In genomic region chr2:224104668-224105386, GRCh38 we compare ENCODE assay signal across 22 cellular contexts.
DNase-seq lines count a peak whose midpoint lies in the region; ATAC-seq and TF ChIP-seq lines count a peak whose summit lies in the region.
"Had no signal": no experiment of that assay in that cellular context is flagged by ENCODE, and none has a peak within 500 bp of the region (broad histone marks: within the 10 kb centered on the region; RNA-seq: fewer than 3 reads in every experiment).

No MANE protein-coding gene starts in this region.

- H3K36me3 Mint-ChIP-seq in Calu3 (ENCODE audit: insufficient read depth, unreplicated experiment), result no peaks in the 10 kb centered on the region

- intact Hi-C loops in Calu3 (cut with micrococcal nuclease; ENCODE audit: unreplicated experiment), result no loop called here
- intact Hi-C loops in IMR-90 (cut with micrococcal nuclease), result loop anchor here (5.0 kb wide), 1 partner anchor 157 kb away; no protein-coding TSS in a partner anchor
- intact Hi-C loops in esophagus muscularis mucosa (cut with DNase I), result no loop called here

- dilution Hi-C loops in IMR-90 (cut with HindIII; ENCODE audit: low sequenced_read_pairs, unreplicated experiment), result no loop called here

- DNase-seq in Calu3, result no peak
- DNase-seq in IMR-90, result peak; percentile 28
- peak; percentile 45 for DNase-seq in esophagus muscularis mucosa (ENCODE audit: extremely low spot score)
- DNase-seq in neuronal stem cell (ENCODE audit: low spot score), result no peak
- DNase-seq: Caco-2; CD4-positive, alpha-beta T cell; DND-41; KG1; NCI-H1092 treated with DMSO at 0.1 percent for 48 hours; NCI-H2029 treated with DMSO at 0.1 percent for 48 hours; NCI-H2171; NCI-H345; NCI-H524; NCI-H774; NK-92 treated with Interleukin-12 subunit alpha and Interleukin-12 subunit beta, amount 100 ng/mL, for 24 hours; SIG-M5 had no signal

- peaks cover 13% of the 10 kb centered on the region for H3K9me1 ChIP-seq in IMR-90 (ENCODE audit: insufficient read depth, low read length)

- ATAC-seq in IMR-90 (ENCODE audit: low read depth) (no peak), HG03139 (IDR thresholded peaks at IDR 0.05; ENCODE audit: unreplicated experiment) (no peak), HG03135 (IDR thresholded peaks at IDR 0.05; ENCODE audit: unreplicated experiment) (no peak), HG02981 (IDR thresholded peaks at IDR 0.05; ENCODE audit: unreplicated experiment) (no peak)
- ATAC-seq: SK-N-SH treated with all-trans-retinoic acid at 6 μM for 48 hours had no signal

- H3K4me3 Mint-ChIP-seq in Calu3 (ENCODE audit: low read depth, unreplicated experiment), result no peak overlapping the region
- H3K4me3 Mint-ChIP-seq: CD4-positive, alpha-beta T cell had no signal

- no peak overlapping the region for H3K56ac ChIP-seq in IMR-90 (ENCODE audit: extremely low read depth, insufficient read depth, low read length)

- no peak for TF ChIP-seq EP300 in esophagus muscularis mucosa (IDR thresholded peaks at IDR 0.05)

- H3K27ac ChIP-seq in IMR-90 (ENCODE audit: insufficient read depth, low read length) (no peak overlapping the region), esophagus muscularis mucosa (replicated peaks in 1 of 4) (no peak overlapping the region), mesodermal cell (ENCODE audit: low read depth, low read length, severe bottlenecking) (peak overlapping the region; percentile 54), neuronal stem cell (replicated peaks; ENCODE audit: low read length) (no peak overlapping the region)
- H3K27ac ChIP-seq: BLaER1 had no signal

- no peaks in the 10 kb centered on the region for H4K20me1 ChIP-seq in IMR-90 (ENCODE audit: insufficient read depth, low read length)
- H4K20me1 ChIP-seq: BLaER1 had no signal

- no peak overlapping the region for H3K4me3 ChIP-seq in IMR-90 (ENCODE audit: insufficient read depth, low read depth, low read length)
- H3K4me3 ChIP-seq in esophagus muscularis mucosa, result no peak overlapping the region
- no peak overlapping the region for H3K4me3 ChIP-seq in mesodermal cell (ENCODE audit: extremely low read depth, insufficient read depth, low read length, poor library complexity, severe bottlenecking)
- no peak overlapping the region for H3K4me3 ChIP-seq in neuronal stem cell (ENCODE audit: low read length in 2 of 2)
- H3K4me3 ChIP-seq: BLaER1 had no signal

- H2AFZ ChIP-seq in IMR-90 (replicated peaks; ENCODE audit: low read length, poor library complexity) (no peak overlapping the region), neuronal stem cell (ENCODE audit: low read length) (no peak overlapping the region)

- H3K14ac ChIP-seq in IMR-90 (replicated peaks; ENCODE audit: low read depth, low read length) (no peak overlapping the region; the same call in 1 of the 2 replicates), neuronal stem cell (ENCODE audit: low read length) (no peak overlapping the region)

- BruUV-seq in Calu3 (replicated peaks; lab: Mats Ljungman, UMichigan) (no TSS peak), IMR-90 (replicated peaks; lab: Mats Ljungman, UMichigan) (no TSS peak)

- peak overlapping the region; percentile 9 for H3K27ac Mint-ChIP-seq in Calu3 (ENCODE audit: unreplicated experiment)
- H3K27ac Mint-ChIP-seq: CD4-positive, alpha-beta T cell had no signal

- peak overlapping the region; percentile 2; the same call in 1 of the 2 replicates for H2BK120ac ChIP-seq in IMR-90 (ENCODE audit: low read depth, low read length)
- H2BK120ac ChIP-seq in neuronal stem cell (ENCODE audit: low read depth, low read length), result no peak overlapping the region

- TF ChIP-seq RAD21 in IMR-90 (IDR thresholded peaks at IDR 0.05; ENCODE audit: low read length), result no peak

- H4K8ac ChIP-seq in IMR-90 (ENCODE audit: low read depth in 2 of 2, low read length in 2 of 2), result no peak overlapping the region
- no peak overlapping the region for H4K8ac ChIP-seq in neuronal stem cell (ENCODE audit: low read depth, low read length)

- no peak overlapping the region for H3K9ac ChIP-seq in IMR-90 (ENCODE audit: low read depth, low read length)
- no peak overlapping the region for H3K9ac ChIP-seq in neuronal stem cell (ENCODE audit: low read depth, low read length, poor library complexity)
- H3K9ac ChIP-seq: BLaER1 had no signal

- TF ChIP-seq POLR2A in IMR-90 (IDR thresholded peaks at IDR 0.05; ENCODE audit: low read depth, low read length) (no peak), esophagus muscularis mucosa (IDR thresholded peaks at IDR 0.05; ENCODE audit: low read depth) (no peak)

- in situ Hi-C loops in IMR-90 (cut with MboI; ENCODE audit: low sequenced_read_pairs), result no loop called here

- no CpG with 5 or more reads among the region's 1 CpG for WGBS in IMR-90 (ENCODE audit: extremely low coverage in 2 of 2, insufficient read length in 1 of 2), 2 experiments
- 90% methylated on average over 1 of the region's 1 CpG for WGBS in esophagus muscularis mucosa
- 75 to 100% methylated on average over 1 of the region's 1 CpG for WGBS in mesodermal cell (ENCODE audit: insufficient coverage in 2 of 2), 2 experiments
- WGBS in neuronal stem cell (ENCODE audit: extremely low coverage in 2 of 2, insufficient read length in 2 of 2, insufficient replicate concordance in 1 of 2), 2 donors, result no CpG with 5 or more reads among the region's 1 CpG

- H2BK5ac ChIP-seq in IMR-90 (ENCODE audit: low read depth, low read length, poor library complexity, severe bottlenecking), result no peak overlapping the region
- H2BK5ac ChIP-seq in neuronal stem cell (ENCODE audit: low read length), result no peak overlapping the region

- H2BK12ac ChIP-seq in neuronal stem cell (ENCODE audit: low read length), result no peak overlapping the region

- CTCF ChIA-PET in Calu3 (lab: Charles Lee) (no interaction called here), IMR-90 (lab: Yijun Ruan, JAX) (no interaction called here)

- H3K4ac ChIP-seq in IMR-90 (ENCODE audit: low read depth, low read length) (peak overlapping the region; percentile 10; the same call in 1 of the 2 replicates), neuronal stem cell (ENCODE audit: low read length) (no peak overlapping the region)

- no peak overlapping the region for H2AK9ac ChIP-seq in IMR-90 (replicated peaks; ENCODE audit: low read depth, low read length, poor library complexity)

- H3K79me1 ChIP-seq in IMR-90 (ENCODE audit: low read depth in 1 of 2, low read length in 2 of 2) (no peaks in the 10 kb centered on the region), neuronal stem cell (ENCODE audit: low read depth, low read length) (no peaks in the 10 kb centered on the region)

- peaks cover 30% of the 10 kb centered on the region for H3K4me1 Mint-ChIP-seq in Calu3 (ENCODE audit: low read depth, unreplicated experiment)

- peak overlapping the region; percentile 69 for H2BK20ac ChIP-seq in IMR-90 (ENCODE audit: low read depth, low read length)

- H3K27me3 ChIP-seq in IMR-90 (ENCODE audit: control insufficient read depth, insufficient read depth, low read length), result no peaks in the 10 kb centered on the region
- H3K27me3 ChIP-seq in esophagus muscularis mucosa, result no peaks in the 10 kb centered on the region
- H3K27me3 ChIP-seq in neuronal stem cell (ENCODE audit: control insufficient read depth in 3 of 3, insufficient read depth in 3 of 3, low read depth in 1 of 3, low read length in 3 of 3), result no peaks in the 10 kb centered on the region
- H3K27me3 ChIP-seq: BLaER1 had no signal

- H3K36me3 ChIP-seq in IMR-90 (ENCODE audit: control insufficient read depth, insufficient read depth, low read length) (no peaks in the 10 kb centered on the region), esophagus muscularis mucosa (no peaks in the 10 kb centered on the region), mesodermal cell (ENCODE audit: control insufficient read depth, insufficient read depth, low read length) (no peaks in the 10 kb centered on the region), neuronal stem cell (replicated peaks in 1 of 2; ENCODE audit: control insufficient read depth in 2 of 2, insufficient read depth in 2 of 2, low read length in 2 of 2) (no peaks in the 10 kb centered on the region)
- H3K36me3 ChIP-seq: BLaER1 had no signal

- H3K18ac ChIP-seq in IMR-90 (ENCODE audit: low read depth, low read length) (peak overlapping the region; percentile 43; the same call in 1 of the 2 replicates), neuronal stem cell (ENCODE audit: low read length) (no peak overlapping the region)

- peak overlapping the region; percentile 36; the same call in 1 of the 3 replicates for H2BK15ac ChIP-seq in IMR-90 (ENCODE audit: low read depth, low read length)
- H2BK15ac ChIP-seq in neuronal stem cell (ENCODE audit: low read length), result no peak overlapping the region

- H4K91ac ChIP-seq in IMR-90 (ENCODE audit: insufficient read depth, low read depth, low read length) (no peak overlapping the region; the same call in 1 of the 2 replicates), neuronal stem cell (ENCODE audit: low read depth, low read length, poor library complexity) (no peak overlapping the region)

- H3K27me3 Mint-ChIP-seq in Calu3 (ENCODE audit: unreplicated experiment), result no peaks in the 10 kb centered on the region

- H3K9me3 ChIP-seq in IMR-90 (ENCODE audit: control insufficient read depth, insufficient read depth, low read length) (no peaks in the 10 kb centered on the region), esophagus muscularis mucosa (no peaks in the 10 kb centered on the region), mesodermal cell (ENCODE audit: control insufficient read depth, low read length) (no peaks in the 10 kb centered on the region), neuronal stem cell (replicated peaks in 1 of 2; ENCODE audit: control insufficient read depth in 2 of 2, insufficient read depth in 1 of 2, low read depth in 1 of 2, low read length in 2 of 2) (no peaks in the 10 kb centered on the region)
- H3K9me3 ChIP-seq: BLaER1, Caco-2 had no signal

- H3K23ac ChIP-seq in IMR-90 (ENCODE audit: low read depth, low read length), result no peak overlapping the region
- H3K23ac ChIP-seq in neuronal stem cell (ENCODE audit: low read depth, low read length, poor library complexity), result no peak overlapping the region

- peaks cover 2% of the 10 kb centered on the region for H3K9me3 Mint-ChIP-seq in Calu3 (ENCODE audit: low read depth, unreplicated experiment)
- H3K9me3 Mint-ChIP-seq: CD4-positive, alpha-beta T cell had no signal

- TF ChIP-seq CTCF in Calu3 (IDR thresholded peaks at IDR 0.05; ENCODE audit: unreplicated experiment), result no peak
- TF ChIP-seq CTCF in IMR-90 (conservative IDR thresholded peaks at IDR 0.05; ENCODE audit: low read depth, low read length), result no peak
- TF ChIP-seq CTCF in esophagus muscularis mucosa (IDR thresholded peaks at IDR 0.05), result no peak

- H3K4me1 ChIP-seq in IMR-90 (ENCODE audit: control insufficient read depth, insufficient read depth, low read length), result peaks cover 13% of the 10 kb centered on the region
- peaks cover 0 to 12% (median 4%) of the 10 kb centered on the region in 4 donors for H3K4me1 ChIP-seq in esophagus muscularis mucosa
- peaks cover 11% of the 10 kb centered on the region for H3K4me1 ChIP-seq in mesodermal cell (ENCODE audit: control insufficient read depth, insufficient read depth, low read length, poor library complexity, severe bottlenecking)
- H3K4me1 ChIP-seq in neuronal stem cell (ENCODE audit: control insufficient read depth in 2 of 2, insufficient read depth in 1 of 2, low read depth in 1 of 2, low read length in 2 of 2), result no peaks in the 10 kb centered on the region
- H3K4me1 ChIP-seq: Caco-2 had no signal

- H2AK5ac ChIP-seq in IMR-90 (ENCODE audit: low read depth, low read length) (peak overlapping the region; percentile 45), neuronal stem cell (ENCODE audit: low read depth, low read length) (no peak overlapping the region)

- no peak overlapping the region for H4K5ac ChIP-seq in IMR-90 (ENCODE audit: low read depth, low read length)

- H3K4me2 ChIP-seq in IMR-90 (ENCODE audit: low read depth, low read length) (no peak overlapping the region), neuronal stem cell (ENCODE audit: insufficient read depth, low read length, poor library complexity, severe bottlenecking) (no peak overlapping the region)
- H3K4me2 ChIP-seq: BLaER1 had no signal

- POLR2A ChIA-PET in IMR-90 (lab: Charles Lee; ENCODE audit: unreplicated experiment), result no interaction called here

Comparison
In these comparisons a context has a peak if more than half of its experiments do, and no peak if none do; other contexts are left out.
1. DNase-seq: peak in IMR-90 (single experiment) and esophagus muscularis mucosa (single experiment); none in Calu3 (single experiment) and neuronal stem cell (single experiment).